1 cellular context compared by ENCODE assay signal in genomic region chr17:10251212-10251948, GRCh38.
TF ChIP-seq lines count a peak whose summit lies in the region.

No MANE protein-coding gene starts in this region.

TF ChIP-seq in WTC11, 78 proteins besides CTCF, POLR2A, EP300 and RAD21 (continued from another document):
- TF ChIP-seq MAX (CRISPR knock-in tag; IDR thresholded peaks at IDR 0.05) = no peak
